In genomic region chr14:105890474-105891220, GRCh38 we compare ENCODE assay signal across 17 cellular contexts.
A peak's percentile ranks its signal among the peaks of the same experiment; 100 is the strongest.
DNase-seq lines count a peak whose midpoint lies in the region; ATAC-seq and TF ChIP-seq lines count a peak whose summit lies in the region.
"Had no signal": no experiment of that assay in that cellular context is flagged by ENCODE, and none has a peak within 500 bp of the region (broad histone marks: within the 10 kb centered on the region; RNA-seq: fewer than 3 reads in every experiment).

No MANE protein-coding gene starts in this region.

- DNase-seq in activated naive CD8-positive, alpha-beta T cell treated with anti-CD3 and anti-CD28 coated beads, Interleukin-2, amount 10 ng/mL, durations not matched to agents 7 days and 5 days, result peak; percentile 24
- DNase-seq in activated naive CD8-positive, alpha-beta T cell treated with anti-CD3 and anti-CD28 coated beads, Interleukin-2, amount 50 U/mL, for 24 hours, result no peak
- peak; percentile 77 for DNase-seq in chondrocyte (ENCODE audit: low spot score)
- no peak for DNase-seq in naive B cell
- peak; percentile 4 to 6 for DNase-seq in uterus
- no peak for DNase-seq in iPS-NIHi11 (ENCODE audit: low spot score)
- DNase-seq in NCI-H524 treated with DMSO at 0.1 percent for 48 hours (lab: John Stamatoyannopoulos, UW), result no peak
- DNase-seq: activated CD4-positive, alpha-beta T cell treated with anti-CD3 and anti-CD28 coated beads for 1 hour; anterior cingulate cortex; MV-4-11; NCI-H82; stimulated activated naive CD4-positive, alpha-beta T cell had no signal

- TF ChIP-seq POLR2A in uterus (IDR thresholded peaks at IDR 0.05), result no peak

- intact Hi-C loops in uterus (cut with DNase I; ENCODE audit: low total_unique reads), result no loop called here

- POLR2A ChIA-PET in activated naive CD8-positive, alpha-beta T cell treated with anti-CD3 and anti-CD28 coated beads, Interleukin-2, amount 10 ng/mL, durations not matched to agents 7 days and 5 days (lab: Charles Lee), result no interaction called here

- H3K36me3 ChIP-seq in uterus, result no peaks in the 10 kb centered on the region
- H3K36me3 ChIP-seq: vagina had no signal

- H3K27me3 Mint-ChIP-seq in activated naive CD8-positive, alpha-beta T cell treated with anti-CD3 and anti-CD28 coated beads, Interleukin-2, amount 10 ng/mL, durations not matched to agents 7 days and 5 days, result peaks cover 6% of the 10 kb centered on the region
- H3K27me3 Mint-ChIP-seq in activated naive CD8-positive, alpha-beta T cell treated with anti-CD3 and anti-CD28 coated beads, Interleukin-2, amount 50 U/mL, for 24 hours, result no peaks in the 10 kb centered on the region
- H3K27me3 Mint-ChIP-seq in chondrocyte (ENCODE audit: low read depth), result no peaks in the 10 kb centered on the region
- no peaks in the 10 kb centered on the region for H3K27me3 Mint-ChIP-seq in naive B cell

- no peaks in the 10 kb centered on the region for H3K36me3 Mint-ChIP-seq in activated naive CD8-positive, alpha-beta T cell treated with anti-CD3 and anti-CD28 coated beads, Interleukin-2, amount 10 ng/mL, durations not matched to agents 7 days and 5 days
- H3K36me3 Mint-ChIP-seq in activated naive CD8-positive, alpha-beta T cell treated with anti-CD3 and anti-CD28 coated beads, Interleukin-2, amount 50 U/mL, for 24 hours (ENCODE audit: low read depth), result no peaks in the 10 kb centered on the region
- H3K36me3 Mint-ChIP-seq in chondrocyte (ENCODE audit: low read depth) (no peaks in the 10 kb centered on the region), naive B cell (no peaks in the 10 kb centered on the region)
- H3K36me3 Mint-ChIP-seq: T-cell had no signal

- TF ChIP-seq CTCF in chondrocyte (IDR thresholded peaks at IDR 0.05) (no peak), uterus (IDR thresholded peaks at IDR 0.05) (no peak)

- no peaks in the 10 kb centered on the region for H3K4me1 Mint-ChIP-seq in activated naive CD8-positive, alpha-beta T cell treated with anti-CD3 and anti-CD28 coated beads, Interleukin-2, amount 10 ng/mL, durations not matched to agents 7 days and 5 days
- peaks cover 6% of the 10 kb centered on the region for H3K4me1 Mint-ChIP-seq in activated naive CD8-positive, alpha-beta T cell treated with anti-CD3 and anti-CD28 coated beads, Interleukin-2, amount 50 U/mL, for 24 hours
- H3K4me1 Mint-ChIP-seq in chondrocyte (ENCODE audit: low read depth) (no peaks in the 10 kb centered on the region), naive B cell (no peaks in the 10 kb centered on the region)

- no peaks in the 10 kb centered on the region for H3K27me3 ChIP-seq in uterus
- H3K27me3 ChIP-seq: vagina had no signal

- no peak for ATAC-seq in activated naive CD8-positive, alpha-beta T cell treated with anti-CD3 and anti-CD28 coated beads, Interleukin-2, amount 10 ng/mL, durations not matched to agents 7 days and 5 days (ENCODE audit: low read depth)
- no peak for ATAC-seq in activated naive CD8-positive, alpha-beta T cell treated with anti-CD3 and anti-CD28 coated beads, Interleukin-2, amount 50 U/mL, for 24 hours
- no peak for ATAC-seq in naive B cell (ENCODE audit: low read depth in 2 of 2)
- ATAC-seq in HG02885 (IDR thresholded peaks at IDR 0.05; ENCODE audit: poor library complexity, unreplicated experiment), result no peak

- H3K4me3 Mint-ChIP-seq in activated naive CD8-positive, alpha-beta T cell treated with anti-CD3 and anti-CD28 coated beads, Interleukin-2, amount 10 ng/mL, durations not matched to agents 7 days and 5 days, result no peak overlapping the region
- no peak overlapping the region for H3K4me3 Mint-ChIP-seq in activated naive CD8-positive, alpha-beta T cell treated with anti-CD3 and anti-CD28 coated beads, Interleukin-2, amount 50 U/mL, for 24 hours
- H3K4me3 Mint-ChIP-seq in chondrocyte (ENCODE audit: unreplicated experiment) (no peak overlapping the region), naive B cell (peak overlapping the region; percentile 50 to 92 (median 83))
- H3K4me3 Mint-ChIP-seq: T-cell had no signal

- H3K27ac Mint-ChIP-seq in activated naive CD8-positive, alpha-beta T cell treated with anti-CD3 and anti-CD28 coated beads, Interleukin-2, amount 10 ng/mL, durations not matched to agents 7 days and 5 days, result no peak overlapping the region
- no peak overlapping the region for H3K27ac Mint-ChIP-seq in activated naive CD8-positive, alpha-beta T cell treated with anti-CD3 and anti-CD28 coated beads, Interleukin-2, amount 50 U/mL, for 24 hours
- H3K27ac Mint-ChIP-seq in chondrocyte (ENCODE audit: unreplicated experiment), result no peak overlapping the region
- peak overlapping the region in 2 of 6 donors; percentile 30 to 50 for H3K27ac Mint-ChIP-seq in naive B cell
- H3K27ac Mint-ChIP-seq: T-cell had no signal

- H3K4me1 ChIP-seq in uterus, result no peaks in the 10 kb centered on the region
- H3K4me1 ChIP-seq: Caco-2, vagina had no signal

- H3K9me3 ChIP-seq in uterus, result no peaks in the 10 kb centered on the region
- H3K9me3 ChIP-seq: Caco-2, vagina had no signal

- no peak overlapping the region for H3K4me3 ChIP-seq in uterus
- H3K4me3 ChIP-seq: vagina had no signal

- H3K27ac ChIP-seq in uterus, result no peak overlapping the region
- H3K27ac ChIP-seq: epithelial cell of prostate, vagina had no signal

- H3K9me3 Mint-ChIP-seq in activated naive CD8-positive, alpha-beta T cell treated with anti-CD3 and anti-CD28 coated beads, Interleukin-2, amount 10 ng/mL, durations not matched to agents 7 days and 5 days, result no peaks in the 10 kb centered on the region
- H3K9me3 Mint-ChIP-seq in activated naive CD8-positive, alpha-beta T cell treated with anti-CD3 and anti-CD28 coated beads, Interleukin-2, amount 50 U/mL, for 24 hours, result no peaks in the 10 kb centered on the region
- H3K9me3 Mint-ChIP-seq in chondrocyte (ENCODE audit: low read depth), result peaks cover 32% of the 10 kb centered on the region
- H3K9me3 Mint-ChIP-seq in naive B cell, result no peaks in the 10 kb centered on the region
- H3K9me3 Mint-ChIP-seq: T-cell had no signal

Comparison
In these comparisons a context has a peak if more than half of its experiments do, and no peak if none do; other contexts are left out.
1. DNase-seq: peak in activated naive CD8-positive, alpha-beta T cell treated with anti-CD3 and anti-CD28 coated beads, Interleukin-2, amount 10 ng/mL, durations not matched to agents 7 days and 5 days (single experiment), chondrocyte (single experiment) and uterus (2 of 2); none in activated naive CD8-positive, alpha-beta T cell treated with anti-CD3 and anti-CD28 coated beads, Interleukin-2, amount 50 U/mL, for 24 hours (single experiment), naive B cell (single experiment), iPS-NIHi11 (single experiment) and NCI-H524 treated with DMSO at 0.1 percent for 48 hours (single experiment).
2. H3K4me3 Mint-ChIP-seq: peak in naive B cell (8 of 8); none in activated naive CD8-positive, alpha-beta T cell treated with anti-CD3 and anti-CD28 coated beads, Interleukin-2, amount 10 ng/mL, durations not matched to agents 7 days and 5 days (single experiment), activated naive CD8-positive, alpha-beta T cell treated with anti-CD3 and anti-CD28 coated beads, Interleukin-2, amount 50 U/mL, for 24 hours (single experiment) and chondrocyte (single experiment).